Comparison of ENCODE assay signal across 1 cellular context in the genomic region with DNA sequence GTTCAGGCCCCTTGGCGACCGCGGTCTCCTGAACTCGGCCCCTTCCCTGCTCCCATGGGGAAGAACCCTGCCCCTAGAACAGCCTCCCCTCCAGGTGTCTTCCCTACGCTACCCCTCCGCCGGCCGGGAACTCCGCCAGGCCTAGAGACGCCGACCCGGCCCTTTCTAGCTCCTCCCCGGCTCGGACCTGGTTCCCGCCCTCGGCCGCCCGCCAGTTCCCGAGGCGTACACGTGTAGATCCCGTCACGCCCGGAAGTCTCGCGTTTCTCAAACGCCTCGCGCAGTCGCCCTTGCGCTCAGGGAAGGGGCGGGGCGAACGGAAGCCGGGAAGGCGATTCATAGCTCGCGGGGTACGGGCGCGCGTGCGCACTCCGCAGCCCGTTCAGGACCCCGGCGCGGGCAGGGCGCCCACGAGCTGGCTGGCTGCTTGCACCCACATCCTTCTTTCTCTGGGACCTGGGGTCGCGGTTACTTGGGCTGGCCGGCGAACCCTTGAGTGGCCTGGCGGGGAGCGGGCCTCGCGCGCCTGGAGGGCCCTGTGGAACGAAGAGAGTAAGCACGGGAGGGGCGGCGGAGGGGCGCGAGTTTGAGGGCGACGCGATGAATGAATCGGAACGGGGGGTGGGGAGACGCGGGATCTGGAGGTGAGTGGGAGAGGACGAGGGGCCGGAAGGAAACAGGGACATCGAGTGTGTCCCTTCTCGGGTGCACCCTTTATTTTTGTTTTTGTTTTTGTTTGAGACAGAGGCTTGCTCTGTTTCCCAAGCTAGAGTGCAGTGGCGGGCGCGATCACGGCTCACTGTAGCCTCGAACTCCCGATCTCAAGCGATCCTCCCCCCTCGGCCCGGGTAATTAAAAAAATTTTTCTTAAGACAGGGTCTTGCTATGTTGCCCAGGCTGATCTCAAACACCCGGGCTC.
TF ChIP-seq lines count a peak whose summit lies in the region.

TSS of gene POP7 (plus strand) at position 369 of the 919 bp plus-strand sequence. CDS start 710 bp downstream, outside the sequence.

TF ChIP-seq in K562, 482 proteins besides CTCF, POLR2A, EP300 and RAD21 (continued from another document and continues in another):
- peak; percentile 89 to 93 for TF ChIP-seq E2F6 (IDR thresholded peaks at IDR 0.05; ENCODE audit: borderline replicate concordance in 1 of 2, extremely low read depth in 1 of 2, insufficient read depth in 1 of 2, insufficient read length in 1 of 2, low read depth in 1 of 2, low read length in 1 of 2, poor library complexity in 1 of 2, severe bottlenecking in 1 of 2)
- no peak for TF ChIP-seq XRCC3 (IDR thresholded peaks at IDR 0.05)
- no peak for TF ChIP-seq NFIX (CRISPR knock-in tag; IDR thresholded peaks at IDR 0.05; ENCODE audit: low read depth)
- TF ChIP-seq ZNF282 (CRISPR knock-in tag; IDR thresholded peaks at IDR 0.05): no peak
- no peak for TF ChIP-seq CAMTA2 (CRISPR knock-in tag; conservative IDR thresholded peaks at IDR 0.05)
- no peak for TF ChIP-seq ZFP1 (CRISPR knock-in tag; IDR thresholded peaks at IDR 0.05)
- TF ChIP-seq MNT (conservative IDR thresholded peaks at IDR 0.05): peak; percentile 97
- peak; percentile 58 for TF ChIP-seq CHD1 (IDR thresholded peaks at IDR 0.05; ENCODE audit: low read length)
- TF ChIP-seq ETV1 (tag; conservative IDR thresholded peaks at IDR 0.05; ENCODE audit: low read depth): no peak; the same call in 1 of the 2 replicates
- peak; percentile 86 for TF ChIP-seq ATF7 (IDR thresholded peaks at IDR 0.05)
- no peak for TF ChIP-seq ATF6 (CRISPR knock-in tag; IDR thresholded peaks at IDR 0.05)
- peak; percentile 7 to 13; a peak in 2 of 4 replicates for TF ChIP-seq FOXK2 (conservative IDR thresholded peaks at IDR 0.05 in 1 of 2, IDR thresholded peaks at IDR 0.05 in 1 of 2; ENCODE audit: low read depth in 2 of 2)
- TF ChIP-seq SETDB1 (IDR thresholded peaks at IDR 0.05; ENCODE audit: low read length): no peak
- no peak for TF ChIP-seq CHD4 (IDR thresholded peaks at IDR 0.05; ENCODE audit: insufficient read depth, insufficient replicate concordance, low read depth, low read length, poor library complexity, severe bottlenecking)
- TF ChIP-seq SMAD3 (CRISPR knock-in tag; conservative IDR thresholded peaks at IDR 0.05): no peak
- TF ChIP-seq HEY1 (CRISPR knock-in tag; IDR thresholded peaks at IDR 0.05; ENCODE audit: borderline replicate concordance): no peak
- peak; percentile 54 to 60; a peak in 2 of 4 replicates for TF ChIP-seq MLLT1 (IDR thresholded peaks at IDR 0.05)
- peak; percentile 84 for TF ChIP-seq CCNT2 (IDR thresholded peaks at IDR 0.05; ENCODE audit: borderline replicate concordance, extremely low read depth, insufficient read length, low read depth, low read length)
- TF ChIP-seq U2AF2 (optimal IDR thresholded peaks at IDR 0.05; ENCODE audit: low read depth, low read length): no peak
- TF ChIP-seq, protein P1, sequence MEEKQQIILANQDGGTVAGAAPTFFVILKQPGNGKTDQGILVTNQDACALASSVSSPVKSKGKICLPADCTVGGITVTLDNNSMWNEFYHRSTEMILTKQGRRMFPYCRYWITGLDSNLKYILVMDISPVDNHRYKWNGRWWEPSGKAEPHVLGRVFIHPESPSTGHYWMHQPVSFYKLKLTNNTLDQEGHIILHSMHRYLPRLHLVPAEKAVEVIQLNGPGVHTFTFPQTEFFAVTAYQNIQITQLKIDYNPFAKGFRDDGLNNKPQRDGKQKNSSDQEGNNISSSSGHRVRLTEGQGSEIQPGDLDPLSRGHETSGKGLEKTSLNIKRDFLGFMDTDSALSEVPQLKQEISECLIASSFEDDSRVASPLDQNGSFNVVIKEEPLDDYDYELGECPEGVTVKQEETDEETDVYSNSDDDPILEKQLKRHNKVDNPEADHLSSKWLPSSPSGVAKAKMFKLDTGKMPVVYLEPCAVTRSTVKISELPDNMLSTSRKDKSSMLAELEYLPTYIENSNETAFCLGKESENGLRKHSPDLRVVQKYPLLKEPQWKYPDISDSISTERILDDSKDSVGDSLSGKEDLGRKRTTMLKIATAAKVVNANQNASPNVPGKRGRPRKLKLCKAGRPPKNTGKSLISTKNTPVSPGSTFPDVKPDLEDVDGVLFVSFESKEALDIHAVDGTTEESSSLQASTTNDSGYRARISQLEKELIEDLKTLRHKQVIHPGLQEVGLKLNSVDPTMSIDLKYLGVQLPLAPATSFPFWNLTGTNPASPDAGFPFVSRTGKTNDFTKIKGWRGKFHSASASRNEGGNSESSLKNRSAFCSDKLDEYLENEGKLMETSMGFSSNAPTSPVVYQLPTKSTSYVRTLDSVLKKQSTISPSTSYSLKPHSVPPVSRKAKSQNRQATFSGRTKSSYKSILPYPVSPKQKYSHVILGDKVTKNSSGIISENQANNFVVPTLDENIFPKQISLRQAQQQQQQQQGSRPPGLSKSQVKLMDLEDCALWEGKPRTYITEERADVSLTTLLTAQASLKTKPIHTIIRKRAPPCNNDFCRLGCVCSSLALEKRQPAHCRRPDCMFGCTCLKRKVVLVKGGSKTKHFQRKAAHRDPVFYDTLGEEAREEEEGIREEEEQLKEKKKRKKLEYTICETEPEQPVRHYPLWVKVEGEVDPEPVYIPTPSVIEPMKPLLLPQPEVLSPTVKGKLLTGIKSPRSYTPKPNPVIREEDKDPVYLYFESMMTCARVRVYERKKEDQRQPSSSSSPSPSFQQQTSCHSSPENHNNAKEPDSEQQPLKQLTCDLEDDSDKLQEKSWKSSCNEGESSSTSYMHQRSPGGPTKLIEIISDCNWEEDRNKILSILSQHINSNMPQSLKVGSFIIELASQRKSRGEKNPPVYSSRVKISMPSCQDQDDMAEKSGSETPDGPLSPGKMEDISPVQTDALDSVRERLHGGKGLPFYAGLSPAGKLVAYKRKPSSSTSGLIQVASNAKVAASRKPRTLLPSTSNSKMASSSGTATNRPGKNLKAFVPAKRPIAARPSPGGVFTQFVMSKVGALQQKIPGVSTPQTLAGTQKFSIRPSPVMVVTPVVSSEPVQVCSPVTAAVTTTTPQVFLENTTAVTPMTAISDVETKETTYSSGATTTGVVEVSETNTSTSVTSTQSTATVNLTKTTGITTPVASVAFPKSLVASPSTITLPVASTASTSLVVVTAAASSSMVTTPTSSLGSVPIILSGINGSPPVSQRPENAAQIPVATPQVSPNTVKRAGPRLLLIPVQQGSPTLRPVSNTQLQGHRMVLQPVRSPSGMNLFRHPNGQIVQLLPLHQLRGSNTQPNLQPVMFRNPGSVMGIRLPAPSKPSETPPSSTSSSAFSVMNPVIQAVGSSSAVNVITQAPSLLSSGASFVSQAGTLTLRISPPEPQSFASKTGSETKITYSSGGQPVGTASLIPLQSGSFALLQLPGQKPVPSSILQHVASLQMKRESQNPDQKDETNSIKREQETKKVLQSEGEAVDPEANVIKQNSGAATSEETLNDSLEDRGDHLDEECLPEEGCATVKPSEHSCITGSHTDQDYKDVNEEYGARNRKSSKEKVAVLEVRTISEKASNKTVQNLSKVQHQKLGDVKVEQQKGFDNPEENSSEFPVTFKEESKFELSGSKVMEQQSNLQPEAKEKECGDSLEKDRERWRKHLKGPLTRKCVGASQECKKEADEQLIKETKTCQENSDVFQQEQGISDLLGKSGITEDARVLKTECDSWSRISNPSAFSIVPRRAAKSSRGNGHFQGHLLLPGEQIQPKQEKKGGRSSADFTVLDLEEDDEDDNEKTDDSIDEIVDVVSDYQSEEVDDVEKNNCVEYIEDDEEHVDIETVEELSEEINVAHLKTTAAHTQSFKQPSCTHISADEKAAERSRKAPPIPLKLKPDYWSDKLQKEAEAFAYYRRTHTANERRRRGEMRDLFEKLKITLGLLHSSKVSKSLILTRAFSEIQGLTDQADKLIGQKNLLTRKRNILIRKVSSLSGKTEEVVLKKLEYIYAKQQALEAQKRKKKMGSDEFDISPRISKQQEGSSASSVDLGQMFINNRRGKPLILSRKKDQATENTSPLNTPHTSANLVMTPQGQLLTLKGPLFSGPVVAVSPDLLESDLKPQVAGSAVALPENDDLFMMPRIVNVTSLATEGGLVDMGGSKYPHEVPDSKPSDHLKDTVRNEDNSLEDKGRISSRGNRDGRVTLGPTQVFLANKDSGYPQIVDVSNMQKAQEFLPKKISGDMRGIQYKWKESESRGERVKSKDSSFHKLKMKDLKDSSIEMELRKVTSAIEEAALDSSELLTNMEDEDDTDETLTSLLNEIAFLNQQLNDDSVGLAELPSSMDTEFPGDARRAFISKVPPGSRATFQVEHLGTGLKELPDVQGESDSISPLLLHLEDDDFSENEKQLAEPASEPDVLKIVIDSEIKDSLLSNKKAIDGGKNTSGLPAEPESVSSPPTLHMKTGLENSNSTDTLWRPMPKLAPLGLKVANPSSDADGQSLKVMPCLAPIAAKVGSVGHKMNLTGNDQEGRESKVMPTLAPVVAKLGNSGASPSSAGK (IDR thresholded peaks at IDR 0.05): peak; percentile 87
- TF ChIP-seq, protein P2, sequence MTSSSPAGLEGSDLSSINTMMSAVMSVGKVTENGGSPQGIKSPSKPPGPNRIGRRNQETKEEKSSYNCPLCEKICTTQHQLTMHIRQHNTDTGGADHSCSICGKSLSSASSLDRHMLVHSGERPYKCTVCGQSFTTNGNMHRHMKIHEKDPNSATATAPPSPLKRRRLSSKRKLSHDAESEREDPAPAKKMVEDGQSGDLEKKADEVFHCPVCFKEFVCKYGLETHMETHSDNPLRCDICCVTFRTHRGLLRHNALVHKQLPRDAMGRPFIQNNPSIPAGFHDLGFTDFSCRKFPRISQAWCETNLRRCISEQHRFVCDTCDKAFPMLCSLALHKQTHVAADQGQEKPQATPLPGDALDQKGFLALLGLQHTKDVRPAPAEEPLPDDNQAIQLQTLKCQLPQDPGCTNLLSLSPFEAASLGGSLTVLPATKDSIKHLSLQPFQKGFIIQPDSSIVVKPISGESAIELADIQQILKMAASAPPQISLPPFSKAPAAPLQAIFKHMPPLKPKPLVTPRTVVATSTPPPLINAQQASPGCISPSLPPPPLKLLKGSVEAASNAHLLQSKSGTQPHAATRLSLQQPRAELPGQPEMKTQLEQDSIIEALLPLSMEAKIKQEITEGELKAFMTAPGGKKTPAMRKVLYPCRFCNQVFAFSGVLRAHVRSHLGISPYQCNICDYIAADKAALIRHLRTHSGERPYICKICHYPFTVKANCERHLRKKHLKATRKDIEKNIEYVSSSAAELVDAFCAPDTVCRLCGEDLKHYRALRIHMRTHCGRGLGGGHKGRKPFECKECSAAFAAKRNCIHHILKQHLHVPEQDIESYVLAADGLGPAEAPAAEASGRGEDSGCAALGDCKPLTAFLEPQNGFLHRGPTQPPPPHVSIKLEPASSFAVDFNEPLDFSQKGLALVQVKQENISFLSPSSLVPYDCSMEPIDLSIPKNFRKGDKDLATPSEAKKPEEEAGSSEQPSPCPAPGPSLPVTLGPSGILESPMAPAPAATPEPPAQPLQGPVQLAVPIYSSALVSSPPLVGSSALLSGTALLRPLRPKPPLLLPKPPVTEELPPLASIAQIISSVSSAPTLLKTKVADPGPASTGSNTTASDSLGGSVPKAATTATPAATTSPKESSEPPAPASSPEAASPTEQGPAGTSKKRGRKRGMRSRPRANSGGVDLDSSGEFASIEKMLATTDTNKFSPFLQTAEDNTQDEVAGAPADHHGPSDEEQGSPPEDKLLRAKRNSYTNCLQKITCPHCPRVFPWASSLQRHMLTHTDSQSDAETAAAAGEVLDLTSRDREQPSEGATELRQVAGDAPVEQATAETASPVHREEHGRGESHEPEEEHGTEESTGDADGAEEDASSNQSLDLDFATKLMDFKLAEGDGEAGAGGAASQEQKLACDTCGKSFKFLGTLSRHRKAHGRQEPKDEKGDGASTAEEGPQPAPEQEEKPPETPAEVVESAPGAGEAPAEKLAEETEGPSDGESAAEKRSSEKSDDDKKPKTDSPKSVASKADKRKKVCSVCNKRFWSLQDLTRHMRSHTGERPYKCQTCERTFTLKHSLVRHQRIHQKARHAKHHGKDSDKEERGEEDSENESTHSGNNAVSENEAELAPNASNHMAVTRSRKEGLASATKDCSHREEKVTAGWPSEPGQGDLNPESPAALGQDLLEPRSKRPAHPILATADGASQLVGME (CRISPR knock-in tag; IDR thresholded peaks at IDR 0.05): no peak
- peak; percentile 72 for TF ChIP-seq ATF1 (CRISPR knock-in tag; IDR thresholded peaks at IDR 0.05)
- peak; percentile 93 for TF ChIP-seq ATF1 (tag; IDR thresholded peaks at IDR 0.05)
- TF ChIP-seq SNAPC5 (CRISPR knock-in tag; IDR thresholded peaks at IDR 0.05): no peak
- TF ChIP-seq ZKSCAN3 (CRISPR knock-in tag; IDR thresholded peaks at IDR 0.05): no peak
- peak; percentile 4; the same call in 1 of the 2 replicates for TF ChIP-seq ZBTB17 (CRISPR knock-in tag; IDR thresholded peaks at IDR 0.05)
